Comparison of ENCODE assay signal across 1 cellular context in genomic region chr18:23452728-23453656, GRCh38.
TF ChIP-seq lines count a peak whose summit lies in the region.

A gene with protein sequence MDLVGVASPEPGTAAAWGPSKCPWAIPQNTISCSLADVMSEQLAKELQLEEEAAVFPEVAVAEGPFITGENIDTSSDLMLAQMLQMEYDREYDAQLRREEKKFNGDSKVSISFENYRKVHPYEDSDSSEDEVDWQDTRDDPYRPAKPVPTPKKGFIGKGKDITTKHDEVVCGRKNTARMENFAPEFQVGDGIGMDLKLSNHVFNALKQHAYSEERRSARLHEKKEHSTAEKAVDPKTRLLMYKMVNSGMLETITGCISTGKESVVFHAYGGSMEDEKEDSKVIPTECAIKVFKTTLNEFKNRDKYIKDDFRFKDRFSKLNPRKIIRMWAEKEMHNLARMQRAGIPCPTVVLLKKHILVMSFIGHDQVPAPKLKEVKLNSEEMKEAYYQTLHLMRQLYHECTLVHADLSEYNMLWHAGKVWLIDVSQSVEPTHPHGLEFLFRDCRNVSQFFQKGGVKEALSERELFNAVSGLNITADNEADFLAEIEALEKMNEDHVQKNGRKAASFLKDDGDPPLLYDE (plus strand): TSS chr18:23453287. CDS start chr18:23453440, 153 bp downstream.

TF ChIP-seq in SK-N-SH, 30 proteins besides CTCF, POLR2A, EP300 and RAD21 (continued from another document):
- TF ChIP-seq, protein P1, sequence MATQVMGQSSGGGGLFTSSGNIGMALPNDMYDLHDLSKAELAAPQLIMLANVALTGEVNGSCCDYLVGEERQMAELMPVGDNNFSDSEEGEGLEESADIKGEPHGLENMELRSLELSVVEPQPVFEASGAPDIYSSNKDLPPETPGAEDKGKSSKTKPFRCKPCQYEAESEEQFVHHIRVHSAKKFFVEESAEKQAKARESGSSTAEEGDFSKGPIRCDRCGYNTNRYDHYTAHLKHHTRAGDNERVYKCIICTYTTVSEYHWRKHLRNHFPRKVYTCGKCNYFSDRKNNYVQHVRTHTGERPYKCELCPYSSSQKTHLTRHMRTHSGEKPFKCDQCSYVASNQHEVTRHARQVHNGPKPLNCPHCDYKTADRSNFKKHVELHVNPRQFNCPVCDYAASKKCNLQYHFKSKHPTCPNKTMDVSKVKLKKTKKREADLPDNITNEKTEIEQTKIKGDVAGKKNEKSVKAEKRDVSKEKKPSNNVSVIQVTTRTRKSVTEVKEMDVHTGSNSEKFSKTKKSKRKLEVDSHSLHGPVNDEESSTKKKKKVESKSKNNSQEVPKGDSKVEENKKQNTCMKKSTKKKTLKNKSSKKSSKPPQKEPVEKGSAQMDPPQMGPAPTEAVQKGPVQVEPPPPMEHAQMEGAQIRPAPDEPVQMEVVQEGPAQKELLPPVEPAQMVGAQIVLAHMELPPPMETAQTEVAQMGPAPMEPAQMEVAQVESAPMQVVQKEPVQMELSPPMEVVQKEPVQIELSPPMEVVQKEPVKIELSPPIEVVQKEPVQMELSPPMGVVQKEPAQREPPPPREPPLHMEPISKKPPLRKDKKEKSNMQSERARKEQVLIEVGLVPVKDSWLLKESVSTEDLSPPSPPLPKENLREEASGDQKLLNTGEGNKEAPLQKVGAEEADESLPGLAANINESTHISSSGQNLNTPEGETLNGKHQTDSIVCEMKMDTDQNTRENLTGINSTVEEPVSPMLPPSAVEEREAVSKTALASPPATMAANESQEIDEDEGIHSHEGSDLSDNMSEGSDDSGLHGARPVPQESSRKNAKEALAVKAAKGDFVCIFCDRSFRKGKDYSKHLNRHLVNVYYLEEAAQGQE (IDR thresholded peaks at IDR 0.05; ENCODE audit: low read depth, low read length), result no peak
- no peak for TF ChIP-seq FOXM1 (IDR thresholded peaks at IDR 0.05; ENCODE audit: low read depth)
- no peak for TF ChIP-seq JUND (IDR thresholded peaks at IDR 0.05)
- no peak for TF ChIP-seq NRF1 (IDR thresholded peaks at IDR 0.05; ENCODE audit: low read depth, low read length)
- TF ChIP-seq YY1 (IDR thresholded peaks at IDR 0.05; ENCODE audit: low read depth), result peak; percentile 85
TF ChIP-seq in SK-N-SH: peak in this region for 14.
